In genomic region chr19:32580901-32581703, GRCh38 we compare ENCODE assay signal across 8 cellular contexts. TPM values are rescaled to one million over a fixed set of nuclear protein-coding genes. Genes with fewer than 3 reads are reported as not detected.
A peak's percentile ranks its signal among the peaks of the same experiment; 100 is the strongest.
DNase-seq lines count a peak whose midpoint lies in the region; ATAC-seq and TF ChIP-seq lines count a peak whose summit lies in the region.

A gene with protein sequence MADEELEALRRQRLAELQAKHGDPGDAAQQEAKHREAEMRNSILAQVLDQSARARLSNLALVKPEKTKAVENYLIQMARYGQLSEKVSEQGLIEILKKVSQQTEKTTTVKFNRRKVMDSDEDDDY (plus strand): TSS chr19:32581190. CDS start chr19:32581262, 72 bp downstream.

- H3K4me3 ChIP-seq in heart right ventricle, result peak within 1 kb of the TSS; percentile 70 to 97 (median 88)

- H3K27ac ChIP-seq in heart right ventricle, result peak within 1 kb of the TSS; percentile 47 to 96 (median 90)

- intact Hi-C loops in T-helper 1 cell treated with Interleukin-12 subunit alpha and Interleukin-12 subunit beta and Interleukin-4 antibody, amounts not matched to agents 30 ng/mL and 1 ng/mL, for 36 hours (cut with micrococcal nuclease), result loop anchor here (1.0 to 5.0 kb wide), 11 partner anchors 24 to 1369 kb away; partner anchors contain the start of genes ANKRD27, DPY19L3, FAAP24 and GPATCH1
- intact Hi-C loops in heart right ventricle (cut with DNase I) (loop anchor here in 4 of 10 donors (5.0 to 10.0 kb wide), 4 partner anchors 111 to 236 kb away; partner anchors contain the start of genes ZNF507 (in 4 of the 4) and NUDT19 (in 2 of the 4)), posterior cingulate gyrus (cut with DNase I) (loop anchor here (5.0 to 10.0 kb wide), 2 partner anchors 94 to 239 kb away; partner anchors contain the start of genes ANKRD27 and RGS9BP)

- ATAC-seq in HG02870 (IDR thresholded peaks at IDR 0.05; ENCODE audit: unreplicated experiment), result peak; percentile 85
- ATAC-seq in heart right ventricle, result peak; percentile 97 to 99 (median 98)

- peaks cover 15% of the 10 kb centered on the region for H3K36me3 Mint-ChIP-seq in type B pancreatic cell

- TF ChIP-seq CTCF in heart right ventricle (IDR thresholded peaks at IDR 0.05) (no peak), type B pancreatic cell (conservative IDR thresholded peaks at IDR 0.05) (no peak)

- TF ChIP-seq POLR2A in GM15510 (IDR thresholded peaks at IDR 0.05; ENCODE audit: borderline replicate concordance, extremely low read depth, insufficient read length), result peak; percentile 90

- peaks cover 0 to 25% (median 11%) of the 10 kb centered on the region in 9 donors for H3K4me1 ChIP-seq in heart right ventricle

- H3K4me3 Mint-ChIP-seq in type B pancreatic cell, result peak within 1 kb of the TSS; percentile 93

- DNase-seq in NCI-H146 (lab: John Stamatoyannopoulos, UW) (peak; percentile 96), amniotic epithelial cell (ENCODE audit: low read depth) (peak; percentile 89), heart right ventricle (peak; percentile 96 to 98), posterior cingulate gyrus (peak; percentile 90 to 99 (median 96)), type B pancreatic cell (ENCODE audit: extremely low spot score, unreplicated experiment) (peak; percentile 95)

- H3K9me3 ChIP-seq in heart right ventricle, result no peaks in the 10 kb centered on the region

- WGBS in heart right ventricle, 2 donors, result 0% methylated on average over 72 to 81 of the region's 81 CpGs

- peaks cover 0 to 41% (median 14%) of the 10 kb centered on the region in 9 donors for H3K36me3 ChIP-seq in heart right ventricle

- peak within 1 kb of the TSS; percentile 77 for H3K27ac Mint-ChIP-seq in type B pancreatic cell

- H3K4me1 Mint-ChIP-seq in type B pancreatic cell (ENCODE audit: unreplicated experiment), result peaks cover 10% of the 10 kb centered on the region

- peaks cover under 1% of the 10 kb centered on the region for H3K27me3 Mint-ChIP-seq in type B pancreatic cell

- no peaks in the 10 kb centered on the region for H3K27me3 ChIP-seq in heart right ventricle

- H3K9me3 Mint-ChIP-seq in type B pancreatic cell, result no peaks in the 10 kb centered on the region

RNA-seq across cellular contexts. Expression of the gene that starts here (rescaled TPM):
- total RNA-seq in T-helper 1 cell treated with Interleukin-12 subunit alpha and Interleukin-12 subunit beta and Interleukin-4 antibody, amounts not matched to agents 30 ng/mL and 1 ng/mL, for 36 hours, result 89.5 and 96.8 TPM in 2 replicates
- total RNA-seq in heart right ventricle (100 to 1,000 TPM in 7 of 10 donors, 10 to 100 TPM in 3; 84.3 to 172 (median 103) TPM), type B pancreatic cell (ENCODE audit: low replicate concordance) (76.3 and 123 TPM in 2 replicates)
- 100 to 1,000 TPM; 239 to 349 TPM for polyA plus RNA-seq in heart right ventricle

Comparison
In these comparisons a context has a peak if more than half of its experiments do, and no peak if none do; other contexts are left out.
1. Peak in every context shown above with its lines: DNase-seq, ATAC-seq, H3K4me3 ChIP-seq and H3K27ac ChIP-seq.